ENCODE assay signal across 28 cellular contexts in the genomic region with DNA sequence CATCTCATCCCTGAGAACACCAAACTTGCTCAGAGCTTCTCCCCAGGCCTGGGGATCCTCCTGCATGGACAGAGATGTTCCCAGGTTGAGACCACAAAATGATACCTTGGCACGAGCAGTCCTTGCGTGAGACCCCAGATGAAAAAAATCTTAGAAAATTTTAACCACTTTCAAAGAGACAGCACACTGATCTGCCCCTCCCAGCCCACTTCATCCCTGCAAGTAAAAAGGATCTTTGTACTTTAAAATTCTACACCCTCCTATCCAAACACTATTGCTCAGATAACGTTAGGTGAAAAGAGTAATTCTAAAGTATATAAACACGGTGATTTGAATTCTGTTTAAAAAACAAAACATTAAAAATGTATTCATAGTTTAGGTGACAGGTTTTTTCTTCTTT.
"Had no signal": no experiment of that assay in that cellular context is flagged by ENCODE, and none has a peak within 500 bp of the region (broad histone marks: within the 10 kb centered on the region; RNA-seq: fewer than 3 reads in every experiment).

No MANE protein-coding gene starts in this region.

- H3K4me1 ChIP-seq: uterus had no signal

- ATAC-seq: stimulated activated memory B cell treated with anti-CD40 and anti-IgM and Interleukin-4, amounts not matched to agents 10 μg/mL and 1 μg/mL and 100 μg/mL, for 72 hours; stimulated activated naive B cell treated with anti-CD40 and anti-IgM and Interleukin-4, amounts not matched to agents 10 μg/mL and 1 μg/mL and 100 μg/mL, for 72 hours; stimulated activated naive CD8-positive, alpha-beta T cell treated with anti-CD3 and anti-CD28 coated beads, Interleukin-15, amount 100 ng/mL, for 72 hours; stimulated activated naive CD8-positive, alpha-beta T cell treated with anti-CD3 and anti-CD28 coated beads, Interleukin-15, Interleukin-2, amounts not matched to agents 100 U/mL and 50 U/mL, for 24 hours; upper lobe of right lung had no signal

- DNase-seq: stimulated activated CD4-positive, alpha-beta T cell treated with anti-CD3 and anti-CD28 coated beads, Interleukin-2, amount 100 ng/mL, for 48 hours; stimulated activated CD4-positive, alpha-beta T cell treated with anti-CD3 and anti-CD28 coated beads, Interleukin-4, amount 100 ng/mL, for 1 hour; stimulated activated CD4-positive, alpha-beta T cell treated with anti-CD3 and anti-CD28 coated beads, Interleukin-4, amount 100 ng/mL, for 24 hours; stimulated activated CD4-positive, alpha-beta T cell treated with anti-CD3 and anti-CD28 coated beads, Interleukin-4, amount 100 ng/mL, for 4 hours; stimulated activated CD8-positive, alpha-beta memory T cell treated with anti-CD3 and anti-CD28 coated beads, Interleukin-4, amount 100 ng/mL, for 48 hours; stimulated activated naive B cell treated with anti-CD40 and anti-IgM and Interleukin-4, amounts not matched to agents 10 μg/mL and 1 μg/mL and 100 μg/mL, for 72 hours; stimulated activated naive CD4-positive, alpha-beta T cell; stimulated activated naive CD4-positive, alpha-beta T cell treated with Interleukin-2 at 50 U/mL for 16 hours; stimulated activated naive CD8-positive, alpha-beta T cell treated with anti-CD3 and anti-CD28 coated beads, Interleukin-15, amount 100 ng/mL, for 72 hours; stimulated activated naive CD8-positive, alpha-beta T cell treated with anti-CD3 and anti-CD28 coated beads, Interleukin-15, Interleukin-2, amounts not matched to agents 100 U/mL and 50 U/mL, for 24 hours; stomach; substantia nigra; testis; thyroid gland; tibial artery; transverse colon; trophoblast cell; upper lobe of left lung; upper lobe of right lung; uterus had no signal

- H3K9me3 ChIP-seq: stomach, suprapubic skin, testis, thoracic aorta, thyroid gland, tibial artery, tibial nerve, transverse colon, upper lobe of left lung, upper lobe of right lung, uterus, vagina had no signal

- H3K4me3 ChIP-seq: stomach, suprapubic skin, testis, thoracic aorta, thyroid gland, tibial artery, tibial nerve, transverse colon, upper lobe of left lung, upper lobe of right lung, uterus, vagina had no signal

- H3K27me3 ChIP-seq: stomach, suprapubic skin, testis, thyroid gland, tibial artery, tibial nerve, transverse colon, upper lobe of left lung, upper lobe of right lung, uterus, vagina had no signal

- FAIRE-seq: urothelium cell line had no signal

- H3K4me3 Mint-ChIP-seq: stimulated activated memory B cell treated with anti-CD40 and anti-IgM and Interleukin-4, amounts not matched to agents 10 μg/mL and 1 μg/mL and 100 μg/mL, for 72 hours; stimulated activated naive B cell treated with anti-CD40 and anti-IgM and Interleukin-4, amounts not matched to agents 10 μg/mL and 1 μg/mL and 100 μg/mL, for 72 hours; stimulated activated naive CD8-positive, alpha-beta T cell treated with anti-CD3 and anti-CD28 coated beads, Interleukin-15, amount 100 ng/mL, for 72 hours; stimulated activated naive CD8-positive, alpha-beta T cell treated with anti-CD3 and anti-CD28 coated beads, Interleukin-15, Interleukin-2, amounts not matched to agents 100 ng/mL and 50 ng/mL, for 24 hours; type B pancreatic cell had no signal

- H3K27ac Mint-ChIP-seq: stimulated activated memory B cell treated with anti-CD40 and anti-IgM and Interleukin-4, amounts not matched to agents 10 μg/mL and 1 μg/mL and 100 μg/mL, for 72 hours; stimulated activated naive B cell treated with anti-CD40 and anti-IgM and Interleukin-4, amounts not matched to agents 10 μg/mL and 1 μg/mL and 100 μg/mL, for 72 hours; stimulated activated naive CD8-positive, alpha-beta T cell treated with anti-CD3 and anti-CD28 coated beads, Interleukin-15, amount 100 ng/mL, for 72 hours; stimulated activated naive CD8-positive, alpha-beta T cell treated with anti-CD3 and anti-CD28 coated beads, Interleukin-15, Interleukin-2, amounts not matched to agents 100 ng/mL and 50 ng/mL, for 24 hours; type B pancreatic cell had no signal

- H3K36me3 ChIP-seq: thoracic aorta, thyroid gland, transverse colon, uterus had no signal

- H3K9me3 Mint-ChIP-seq: stimulated activated memory B cell treated with anti-CD40 and anti-IgM and Interleukin-4, amounts not matched to agents 10 μg/mL and 1 μg/mL and 100 μg/mL, for 72 hours; stimulated activated naive B cell treated with anti-CD40 and anti-IgM and Interleukin-4, amounts not matched to agents 10 μg/mL and 1 μg/mL and 100 μg/mL, for 72 hours; stimulated activated naive CD8-positive, alpha-beta T cell treated with anti-CD3 and anti-CD28 coated beads, Interleukin-15, amount 100 ng/mL, for 72 hours; stimulated activated naive CD8-positive, alpha-beta T cell treated with anti-CD3 and anti-CD28 coated beads, Interleukin-15, Interleukin-2, amounts not matched to agents 100 ng/mL and 50 ng/mL, for 24 hours had no signal

- H3K27ac ChIP-seq: stomach, suprapubic skin, testis, thoracic aorta, thyroid gland, tibial artery, tibial nerve, transverse colon, upper lobe of left lung, upper lobe of right lung, uterus, vagina had no signal
